In genomic region chr16:50743575-50744225, GRCh38 we compare ENCODE assay signal across 9 cellular contexts. TPM values are rescaled to one million over a fixed set of nuclear protein-coding genes. Genes with fewer than 3 reads are reported as not detected.
DNase-seq lines count a peak whose midpoint lies in the region; ATAC-seq and TF ChIP-seq lines count a peak whose summit lies in the region.
"Had no signal": no experiment of that assay in that cellular context is flagged by ENCODE, and none has a peak within 500 bp of the region (broad histone marks: within the 10 kb centered on the region; RNA-seq: fewer than 3 reads in every experiment).

No MANE protein-coding gene starts in this region.

- H3K27ac Mint-ChIP-seq in WTC11, result peak overlapping the region; percentile 17; the same call in 1 of the 2 replicates

- TF ChIP-seq CTCF in WTC11 (IDR thresholded peaks at IDR 0.05), result no peak

- POLR2A ChIA-PET in WTC11 (lab: Charles Lee), result no interaction called here

- H3K4me1 ChIP-seq in GM23248 (ENCODE audit: insufficient read depth) (peaks cover 28% of the 10 kb centered on the region), skeletal muscle satellite cell (ENCODE audit: control insufficient read depth, insufficient read depth, low read length) (peaks cover 35% of the 10 kb centered on the region)

- H3K36me3 Mint-ChIP-seq in WTC11, result no peaks in the 10 kb centered on the region

- H3F3A ChIP-seq in GM23248 (ENCODE audit: insufficient read depth), result peaks cover 20% of the 10 kb centered on the region; the same call in 1 of the 2 replicates

- no peaks in the 10 kb centered on the region for H4K20me1 ChIP-seq in GM23248 (ENCODE audit: insufficient read depth)

- peak overlapping the region; percentile 45; the same call in 1 of the 2 replicates for H2AFZ ChIP-seq in GM23248

- no peaks in the 10 kb centered on the region for H3K9me2 ChIP-seq in GM23248 (ENCODE audit: insufficient read depth)

- CTCF ChIA-PET in WTC11 (lab: Charles Lee), result interaction anchor here (0.7 to 5.7 kb wide), 5 partner anchors 37 to 77 kb away, joined by 4 to 44 read pairs (median 7); no protein-coding TSS in a partner anchor

- WGBS in GM23248 (ENCODE audit: low coverage in 1 of 2, low lambda C conversion rate in 2 of 2, missing lambda C conversion rate in 2 of 2), 2 experiments, result 31 to 40% methylated on average over 3 of the region's 3 CpGs

- in situ Hi-C loops in GM23248 (cut with MboI), result no loop called here

- ATAC-seq in WTC11 (no peak), GM18870 (IDR thresholded peaks at IDR 0.05; ENCODE audit: unreplicated experiment) (no peak), GM19328 (IDR thresholded peaks at IDR 0.05; ENCODE audit: unreplicated experiment) (no peak)
- ATAC-seq: Panc1 had no signal

- H3K4me3 Mint-ChIP-seq in WTC11, result peak overlapping the region; percentile 73

- H3K36me3 ChIP-seq in GM23248 (ENCODE audit: low read depth) (no peaks in the 10 kb centered on the region), skeletal muscle satellite cell (ENCODE audit: insufficient read depth, low read length) (peaks cover 4% of the 10 kb centered on the region)

- DNase-seq in GM23248 (peak; percentile 15), WTC11 (ENCODE audit: low spot score) (no peak), globus pallidus (ENCODE audit: low spot score) (peak; percentile 40), NCI-H2196 (lab: John Stamatoyannopoulos, UW; ENCODE audit: unreplicated experiment) (no peak), cerebellar nuclear complex (lab: John Stamatoyannopoulos, UW) (no peak)

- peaks cover 27% of the 10 kb centered on the region for H3K79me2 ChIP-seq in GM23248 (ENCODE audit: insufficient read depth)

- H3K4me3 ChIP-seq in GM23248, result peak overlapping the region; percentile 85
- H3K4me3 ChIP-seq in skeletal muscle satellite cell (ENCODE audit: low read length), result peak overlapping the region; percentile 88

- H3K9me3 Mint-ChIP-seq in WTC11, result no peaks in the 10 kb centered on the region

- H3K4me1 Mint-ChIP-seq in WTC11, result peaks cover 37% of the 10 kb centered on the region

- no peaks in the 10 kb centered on the region for H3K27me3 ChIP-seq in GM23248 (replicated peaks; ENCODE audit: insufficient read depth)
- H3K27me3 ChIP-seq in skeletal muscle satellite cell (ENCODE audit: control insufficient read depth, insufficient read depth, low read length), result no peaks in the 10 kb centered on the region

- H3K4me2 ChIP-seq in GM23248 (ENCODE audit: unreplicated experiment), result peak overlapping the region; percentile 86
- H3K4me2 ChIP-seq in skeletal muscle satellite cell (ENCODE audit: low read length), result peak overlapping the region; percentile 91

- H3K9me3 ChIP-seq in GM23248 (ENCODE audit: low read depth) (no peaks in the 10 kb centered on the region), skeletal muscle satellite cell (replicated peaks; ENCODE audit: low read length) (no peaks in the 10 kb centered on the region)

- peak overlapping the region; percentile 83 for H3K27ac ChIP-seq in GM23248

- H3K27me3 Mint-ChIP-seq in WTC11 (ENCODE audit: low read depth), result no peaks in the 10 kb centered on the region; the same call in 1 of the 2 replicates

- H3K9ac ChIP-seq in GM23248 (peak overlapping the region; percentile 93), skeletal muscle satellite cell (ENCODE audit: low read depth, low read length) (peak overlapping the region; percentile 59)

TF ChIP-seq in WTC11, 78 proteins besides CTCF, POLR2A, EP300 and RAD21:
- TF ChIP-seq FOXP1 (CRISPR knock-in tag; IDR thresholded peaks at IDR 0.05; ENCODE audit: borderline replicate concordance) (no peak), ZNF317 (CRISPR knock-in tag; IDR thresholded peaks at IDR 0.05; ENCODE audit: borderline replicate concordance, low read depth) (no peak), MAX (CRISPR knock-in tag; IDR thresholded peaks at IDR 0.05) (no peak), NFE2L1 (CRISPR knock-in tag; IDR thresholded peaks at IDR 0.05) (no peak)

RNA-seq across cellular contexts. Expression of gene CYLD, which starts 1.8 kb away (rescaled TPM):
- 32.6 and 46.5 TPM in 2 replicates for total RNA-seq in GM23248 (2014; rRNA removed; shearing (Covaris generic))
- 21.7 and 22.4 TPM in 2 replicates for polyA plus RNA-seq in GM23248 (2016; fragmentation: Nextera tagmentation; extraction: Ambion mirVana)
- 9.4 to 10.8 TPM (median 9.6 TPM) in 3 replicates for total RNA-seq in WTC11 (2021)
- 30.8 and 40.6 TPM in 2 replicates for total RNA-seq in skeletal muscle satellite cell (2012; rRNA removed)

RNA-seq across cellular contexts. Expression of gene NOD2, which starts 50.3 kb away (rescaled TPM):
- not detected in 2 replicates for total RNA-seq in GM23248 (2014; rRNA removed; shearing (Covaris generic))
- not detected in 2 replicates for polyA plus RNA-seq in GM23248 (2016; fragmentation: Nextera tagmentation; extraction: Ambion mirVana)
- 0.11 to 0.60 TPM (median 0.34 TPM) in 3 replicates for total RNA-seq in WTC11 (2021)
- under 0.01 and 0.22 TPM in 2 replicates for total RNA-seq in skeletal muscle satellite cell (2012; rRNA removed)

Comparison
In these comparisons a context has a peak if more than half of its experiments do, and no peak if none do; other contexts are left out.
1. DNase-seq: peak in GM23248 (single experiment) and globus pallidus (single experiment); none in WTC11 (single experiment), NCI-H2196 (single experiment) and cerebellar nuclear complex (0 of 2).